ENCODE assay signal across 1 cellular context in the genomic region with DNA sequence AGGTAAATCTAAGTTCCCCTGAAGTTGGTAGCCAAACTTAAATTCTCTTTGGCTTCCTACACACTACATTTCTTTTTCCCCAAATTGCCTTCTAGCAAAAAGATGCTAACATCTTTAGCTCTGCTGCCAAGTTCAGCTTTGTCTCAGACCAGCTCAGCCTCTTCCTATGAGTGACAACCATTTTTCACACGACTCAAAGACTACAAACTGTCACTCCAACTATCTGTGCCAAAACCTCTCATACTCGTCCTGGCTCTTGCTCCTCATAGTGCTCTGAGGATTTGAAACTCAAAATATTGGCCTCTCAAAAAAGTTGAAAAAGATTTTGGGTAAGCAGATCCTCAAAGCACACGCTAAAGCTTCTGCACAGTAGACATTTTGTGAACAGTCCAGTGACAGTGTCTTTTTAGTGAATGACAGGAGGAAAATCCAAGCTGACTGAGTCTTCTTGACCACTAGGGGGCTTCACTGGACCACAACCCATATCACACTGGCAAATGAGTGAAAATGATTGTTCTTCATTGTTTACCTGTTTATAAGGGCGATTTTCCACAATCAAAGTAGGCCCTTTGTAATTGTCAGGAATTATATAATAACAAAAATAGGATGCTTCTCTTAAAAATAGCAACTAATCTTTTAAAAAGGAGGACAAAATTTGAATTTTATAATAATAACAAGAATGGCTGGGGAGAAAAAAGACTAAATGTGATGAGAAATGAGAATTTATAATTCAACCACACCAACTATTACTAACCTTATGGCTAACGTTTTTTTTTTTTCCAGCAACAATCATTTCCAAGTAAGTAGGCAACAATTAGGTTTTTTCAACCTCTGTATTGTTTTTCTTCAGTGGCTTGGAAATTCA.
TF ChIP-seq lines count a peak whose summit lies in the region.

No MANE protein-coding gene starts in this region.

TF ChIP-seq in HepG2, 621 proteins besides CTCF, POLR2A, EP300 and RAD21 (continued from another document and continues in another):
- TF ChIP-seq, protein P1, sequence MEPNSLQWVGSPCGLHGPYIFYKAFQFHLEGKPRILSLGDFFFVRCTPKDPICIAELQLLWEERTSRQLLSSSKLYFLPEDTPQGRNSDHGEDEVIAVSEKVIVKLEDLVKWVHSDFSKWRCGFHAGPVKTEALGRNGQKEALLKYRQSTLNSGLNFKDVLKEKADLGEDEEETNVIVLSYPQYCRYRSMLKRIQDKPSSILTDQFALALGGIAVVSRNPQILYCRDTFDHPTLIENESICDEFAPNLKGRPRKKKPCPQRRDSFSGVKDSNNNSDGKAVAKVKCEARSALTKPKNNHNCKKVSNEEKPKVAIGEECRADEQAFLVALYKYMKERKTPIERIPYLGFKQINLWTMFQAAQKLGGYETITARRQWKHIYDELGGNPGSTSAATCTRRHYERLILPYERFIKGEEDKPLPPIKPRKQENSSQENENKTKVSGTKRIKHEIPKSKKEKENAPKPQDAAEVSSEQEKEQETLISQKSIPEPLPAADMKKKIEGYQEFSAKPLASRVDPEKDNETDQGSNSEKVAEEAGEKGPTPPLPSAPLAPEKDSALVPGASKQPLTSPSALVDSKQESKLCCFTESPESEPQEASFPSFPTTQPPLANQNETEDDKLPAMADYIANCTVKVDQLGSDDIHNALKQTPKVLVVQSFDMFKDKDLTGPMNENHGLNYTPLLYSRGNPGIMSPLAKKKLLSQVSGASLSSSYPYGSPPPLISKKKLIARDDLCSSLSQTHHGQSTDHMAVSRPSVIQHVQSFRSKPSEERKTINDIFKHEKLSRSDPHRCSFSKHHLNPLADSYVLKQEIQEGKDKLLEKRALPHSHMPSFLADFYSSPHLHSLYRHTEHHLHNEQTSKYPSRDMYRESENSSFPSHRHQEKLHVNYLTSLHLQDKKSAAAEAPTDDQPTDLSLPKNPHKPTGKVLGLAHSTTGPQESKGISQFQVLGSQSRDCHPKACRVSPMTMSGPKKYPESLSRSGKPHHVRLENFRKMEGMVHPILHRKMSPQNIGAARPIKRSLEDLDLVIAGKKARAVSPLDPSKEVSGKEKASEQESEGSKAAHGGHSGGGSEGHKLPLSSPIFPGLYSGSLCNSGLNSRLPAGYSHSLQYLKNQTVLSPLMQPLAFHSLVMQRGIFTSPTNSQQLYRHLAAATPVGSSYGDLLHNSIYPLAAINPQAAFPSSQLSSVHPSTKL (CRISPR knock-in tag; IDR thresholded peaks at IDR 0.05) = peak; percentile 25; the same call in 1 of the 2 replicates
- no peak for TF ChIP-seq NONO (IDR thresholded peaks at IDR 0.05)
- no peak for TF ChIP-seq NONO (CRISPR knock-in tag; conservative IDR thresholded peaks at IDR 0.05)
- TF ChIP-seq SYNCRIP (IDR thresholded peaks at IDR 0.05; ENCODE audit: insufficient read depth, low read depth, low read length) = no peak
- TF ChIP-seq MIER2 (CRISPR knock-in tag; IDR thresholded peaks at IDR 0.05) = no peak
- TF ChIP-seq, protein P2, sequence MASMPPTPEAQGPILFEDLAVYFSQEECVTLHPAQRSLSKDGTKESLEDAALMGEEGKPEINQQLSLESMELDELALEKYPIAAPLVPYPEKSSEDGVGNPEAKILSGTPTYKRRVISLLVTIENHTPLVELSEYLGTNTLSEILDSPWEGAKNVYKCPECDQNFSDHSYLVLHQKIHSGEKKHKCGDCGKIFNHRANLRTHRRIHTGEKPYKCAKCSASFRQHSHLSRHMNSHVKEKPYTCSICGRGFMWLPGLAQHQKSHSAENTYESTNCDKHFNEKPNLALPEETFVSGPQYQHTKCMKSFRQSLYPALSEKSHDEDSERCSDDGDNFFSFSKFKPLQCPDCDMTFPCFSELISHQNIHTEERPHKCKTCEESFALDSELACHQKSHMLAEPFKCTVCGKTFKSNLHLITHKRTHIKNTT (CRISPR knock-in tag; IDR thresholded peaks at IDR 0.05) = no peak
- TF ChIP-seq, protein P3, sequence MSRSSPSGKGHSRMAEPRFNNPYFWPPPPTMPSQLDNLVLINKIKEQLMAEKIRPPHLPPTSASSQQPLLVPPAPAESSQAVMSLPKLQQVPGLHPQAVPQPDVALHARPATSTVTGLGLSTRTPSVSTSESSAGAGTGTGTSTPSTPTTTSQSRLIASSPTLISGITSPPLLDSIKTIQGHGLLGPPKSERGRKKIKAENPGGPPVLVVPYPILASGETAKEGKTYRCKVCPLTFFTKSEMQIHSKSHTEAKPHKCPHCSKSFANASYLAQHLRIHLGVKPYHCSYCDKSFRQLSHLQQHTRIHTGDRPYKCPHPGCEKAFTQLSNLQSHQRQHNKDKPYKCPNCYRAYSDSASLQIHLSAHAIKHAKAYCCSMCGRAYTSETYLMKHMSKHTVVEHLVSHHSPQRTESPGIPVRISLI (CRISPR knock-in tag; IDR thresholded peaks at IDR 0.05; ENCODE audit: borderline replicate concordance) = no peak
- TF ChIP-seq KAT8 (CRISPR knock-in tag; IDR thresholded peaks at IDR 0.05) = no peak
- no peak for TF ChIP-seq ZNF562 (CRISPR knock-in tag; IDR thresholded peaks at IDR 0.05; ENCODE audit: borderline replicate concordance)
- no peak for TF ChIP-seq ZNF446 (CRISPR knock-in tag; IDR thresholded peaks at IDR 0.05)
- TF ChIP-seq HDAC1 (CRISPR knock-in tag; IDR thresholded peaks at IDR 0.05) = 0 out of 2 replicates have a peak, but pooled peaks have one; percentile 11
- no peak for TF ChIP-seq THYN1 (CRISPR knock-in tag; IDR thresholded peaks at IDR 0.05; ENCODE audit: borderline replicate concordance, low read depth)
- TF ChIP-seq ZNF724P (CRISPR knock-in tag; IDR thresholded peaks at IDR 0.05; ENCODE audit: borderline replicate concordance) = 0 out of 2 replicates have a peak, but pooled peaks have one; percentile 39
- no peak for TF ChIP-seq ZNF788 (CRISPR knock-in tag; IDR thresholded peaks at IDR 0.05; ENCODE audit: borderline replicate concordance)
- TF ChIP-seq, protein P4, sequence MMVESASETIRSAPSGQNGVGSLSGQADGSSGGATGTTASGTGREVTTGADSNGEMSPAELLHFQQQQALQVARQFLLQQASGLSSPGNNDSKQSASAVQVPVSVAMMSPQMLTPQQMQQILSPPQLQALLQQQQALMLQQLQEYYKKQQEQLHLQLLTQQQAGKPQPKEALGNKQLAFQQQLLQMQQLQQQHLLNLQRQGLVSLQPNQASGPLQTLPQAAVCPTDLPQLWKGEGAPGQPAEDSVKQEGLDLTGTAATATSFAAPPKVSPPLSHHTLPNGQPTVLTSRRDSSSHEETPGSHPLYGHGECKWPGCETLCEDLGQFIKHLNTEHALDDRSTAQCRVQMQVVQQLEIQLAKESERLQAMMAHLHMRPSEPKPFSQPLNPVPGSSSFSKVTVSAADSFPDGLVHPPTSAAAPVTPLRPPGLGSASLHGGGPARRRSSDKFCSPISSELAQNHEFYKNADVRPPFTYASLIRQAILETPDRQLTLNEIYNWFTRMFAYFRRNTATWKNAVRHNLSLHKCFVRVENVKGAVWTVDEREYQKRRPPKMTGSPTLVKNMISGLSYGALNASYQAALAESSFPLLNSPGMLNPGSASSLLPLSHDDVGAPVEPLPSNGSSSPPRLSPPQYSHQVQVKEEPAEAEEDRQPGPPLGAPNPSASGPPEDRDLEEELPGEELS (CRISPR knock-in tag; IDR thresholded peaks at IDR 0.05) = no peak
- no peak for TF ChIP-seq NR2F1 (CRISPR knock-in tag; IDR thresholded peaks at IDR 0.05)
- no peak for TF ChIP-seq NFYB (CRISPR knock-in tag; IDR thresholded peaks at IDR 0.05)
- no peak for TF ChIP-seq NFKBIZ (CRISPR knock-in tag; IDR thresholded peaks at IDR 0.05)
- TF ChIP-seq IRF2 (CRISPR knock-in tag; IDR thresholded peaks at IDR 0.05) = 0 out of 2 replicates have a peak, but pooled peaks have one; percentile 20
- TF ChIP-seq ZNF382 (CRISPR knock-in tag; IDR thresholded peaks at IDR 0.05; ENCODE audit: borderline replicate concordance) = no peak
- no peak for TF ChIP-seq ZNF234 (CRISPR knock-in tag; conservative IDR thresholded peaks at IDR 0.05)
- TF ChIP-seq CAMTA2 (CRISPR knock-in tag; IDR thresholded peaks at IDR 0.05; ENCODE audit: borderline replicate concordance) = no peak
- peak; percentile 24; the same call in 1 of the 2 replicates for TF ChIP-seq MAFF (IDR thresholded peaks at IDR 0.05; ENCODE audit: low read depth, low read length)
- no peak for TF ChIP-seq MTA3 (CRISPR knock-in tag; IDR thresholded peaks at IDR 0.05)
- TF ChIP-seq ZKSCAN8 (CRISPR knock-in tag; IDR thresholded peaks at IDR 0.05; ENCODE audit: borderline replicate concordance) = no peak
- TF ChIP-seq RORA (CRISPR knock-in tag; IDR thresholded peaks at IDR 0.05) = no peak
- no peak for TF ChIP-seq ZNF773 (CRISPR knock-in tag; IDR thresholded peaks at IDR 0.05; ENCODE audit: borderline replicate concordance)
- no peak for TF ChIP-seq ZNF253 (CRISPR knock-in tag; IDR thresholded peaks at IDR 0.05; ENCODE audit: borderline replicate concordance)
- no peak for TF ChIP-seq FOXK2 (IDR thresholded peaks at IDR 0.05)
- TF ChIP-seq ZNF879 (CRISPR knock-in tag; IDR thresholded peaks at IDR 0.05) = no peak
- TF ChIP-seq, protein P5, sequence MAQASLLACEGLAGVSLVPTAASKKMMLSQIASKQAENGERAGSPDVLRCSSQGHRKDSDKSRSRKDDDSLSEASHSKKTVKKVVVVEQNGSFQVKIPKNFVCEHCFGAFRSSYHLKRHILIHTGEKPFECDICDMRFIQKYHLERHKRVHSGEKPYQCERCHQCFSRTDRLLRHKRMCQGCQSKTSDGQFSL (CRISPR knock-in tag; IDR thresholded peaks at IDR 0.05) = no peak
- TF ChIP-seq ARNT (IDR thresholded peaks at IDR 0.05) = no peak
- TF ChIP-seq ZNF260 (CRISPR knock-in tag; IDR thresholded peaks at IDR 0.05; ENCODE audit: borderline replicate concordance, low read depth) = no peak
- TF ChIP-seq ELF3 (CRISPR knock-in tag; IDR thresholded peaks at IDR 0.05) = peak; percentile 36; the same call in 1 of the 2 replicates
- TF ChIP-seq ZFP90 (CRISPR knock-in tag; IDR thresholded peaks at IDR 0.05; ENCODE audit: borderline replicate concordance) = no peak
- no peak for TF ChIP-seq ZNF432 (CRISPR knock-in tag; IDR thresholded peaks at IDR 0.05; ENCODE audit: borderline replicate concordance)
- TF ChIP-seq, protein P6, sequence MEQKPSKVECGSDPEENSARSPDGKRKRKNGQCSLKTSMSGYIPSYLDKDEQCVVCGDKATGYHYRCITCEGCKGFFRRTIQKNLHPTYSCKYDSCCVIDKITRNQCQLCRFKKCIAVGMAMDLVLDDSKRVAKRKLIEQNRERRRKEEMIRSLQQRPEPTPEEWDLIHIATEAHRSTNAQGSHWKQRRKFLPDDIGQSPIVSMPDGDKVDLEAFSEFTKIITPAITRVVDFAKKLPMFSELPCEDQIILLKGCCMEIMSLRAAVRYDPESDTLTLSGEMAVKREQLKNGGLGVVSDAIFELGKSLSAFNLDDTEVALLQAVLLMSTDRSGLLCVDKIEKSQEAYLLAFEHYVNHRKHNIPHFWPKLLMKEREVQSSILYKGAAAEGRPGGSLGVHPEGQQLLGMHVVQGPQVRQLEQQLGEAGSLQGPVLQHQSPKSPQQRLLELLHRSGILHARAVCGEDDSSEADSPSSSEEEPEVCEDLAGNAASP (CRISPR knock-in tag; IDR thresholded peaks at IDR 0.05; ENCODE audit: borderline replicate concordance) = no peak
- 0 out of 2 replicates have a peak, but pooled peaks have one; percentile 33 for TF ChIP-seq CHCHD3 (CRISPR knock-in tag; IDR thresholded peaks at IDR 0.05)
- TF ChIP-seq CBX2 (IDR thresholded peaks at IDR 0.05; ENCODE audit: low read depth, low read length) = no peak
- no peak for TF ChIP-seq CBX2 (CRISPR knock-in tag; IDR thresholded peaks at IDR 0.05; ENCODE audit: low read depth)
- no peak for TF ChIP-seq MYC (CRISPR knock-in tag; IDR thresholded peaks at IDR 0.05; ENCODE audit: borderline replicate concordance)
- TF ChIP-seq XRCC5 (optimal IDR thresholded peaks at IDR 0.05; ENCODE audit: low read length) = peak; percentile 34
- TF ChIP-seq, protein P7, sequence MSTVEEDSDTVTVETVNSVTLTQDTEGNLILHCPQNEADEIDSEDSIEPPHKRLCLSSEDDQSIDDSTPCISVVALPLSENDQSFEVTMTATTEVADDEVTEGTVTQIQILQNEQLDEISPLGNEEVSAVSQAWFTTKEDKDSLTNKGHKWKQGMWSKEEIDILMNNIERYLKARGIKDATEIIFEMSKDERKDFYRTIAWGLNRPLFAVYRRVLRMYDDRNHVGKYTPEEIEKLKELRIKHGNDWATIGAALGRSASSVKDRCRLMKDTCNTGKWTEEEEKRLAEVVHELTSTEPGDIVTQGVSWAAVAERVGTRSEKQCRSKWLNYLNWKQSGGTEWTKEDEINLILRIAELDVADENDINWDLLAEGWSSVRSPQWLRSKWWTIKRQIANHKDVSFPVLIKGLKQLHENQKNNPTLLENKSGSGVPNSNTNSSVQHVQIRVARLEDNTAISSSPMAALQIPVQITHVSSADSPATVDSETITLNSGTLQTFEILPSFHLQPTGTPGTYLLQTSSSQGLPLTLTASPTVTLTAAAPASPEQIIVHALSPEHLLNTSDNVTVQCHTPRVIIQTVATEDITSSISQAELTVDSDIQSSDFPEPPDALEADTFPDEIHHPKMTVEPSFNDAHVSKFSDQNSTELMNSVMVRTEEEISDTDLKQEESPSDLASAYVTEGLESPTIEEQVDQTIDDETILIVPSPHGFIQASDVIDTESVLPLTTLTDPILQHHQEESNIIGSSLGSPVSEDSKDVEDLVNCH (CRISPR knock-in tag; IDR thresholded peaks at IDR 0.05) = no peak
- TF ChIP-seq ZFP36 (IDR thresholded peaks at IDR 0.05; ENCODE audit: borderline replicate concordance, low read depth, low read length, partially characterized antibody) = no peak
- no peak for TF ChIP-seq XBP1 (CRISPR knock-in tag; IDR thresholded peaks at IDR 0.05)
- TF ChIP-seq TBL1XR1 (IDR thresholded peaks at IDR 0.05; ENCODE audit: borderline replicate concordance, low read length, partially characterized antibody) = no peak
- TF ChIP-seq ZNF883 (CRISPR knock-in tag; IDR thresholded peaks at IDR 0.05; ENCODE audit: not compliant biosample characterization) = no peak
- TF ChIP-seq, protein P8, sequence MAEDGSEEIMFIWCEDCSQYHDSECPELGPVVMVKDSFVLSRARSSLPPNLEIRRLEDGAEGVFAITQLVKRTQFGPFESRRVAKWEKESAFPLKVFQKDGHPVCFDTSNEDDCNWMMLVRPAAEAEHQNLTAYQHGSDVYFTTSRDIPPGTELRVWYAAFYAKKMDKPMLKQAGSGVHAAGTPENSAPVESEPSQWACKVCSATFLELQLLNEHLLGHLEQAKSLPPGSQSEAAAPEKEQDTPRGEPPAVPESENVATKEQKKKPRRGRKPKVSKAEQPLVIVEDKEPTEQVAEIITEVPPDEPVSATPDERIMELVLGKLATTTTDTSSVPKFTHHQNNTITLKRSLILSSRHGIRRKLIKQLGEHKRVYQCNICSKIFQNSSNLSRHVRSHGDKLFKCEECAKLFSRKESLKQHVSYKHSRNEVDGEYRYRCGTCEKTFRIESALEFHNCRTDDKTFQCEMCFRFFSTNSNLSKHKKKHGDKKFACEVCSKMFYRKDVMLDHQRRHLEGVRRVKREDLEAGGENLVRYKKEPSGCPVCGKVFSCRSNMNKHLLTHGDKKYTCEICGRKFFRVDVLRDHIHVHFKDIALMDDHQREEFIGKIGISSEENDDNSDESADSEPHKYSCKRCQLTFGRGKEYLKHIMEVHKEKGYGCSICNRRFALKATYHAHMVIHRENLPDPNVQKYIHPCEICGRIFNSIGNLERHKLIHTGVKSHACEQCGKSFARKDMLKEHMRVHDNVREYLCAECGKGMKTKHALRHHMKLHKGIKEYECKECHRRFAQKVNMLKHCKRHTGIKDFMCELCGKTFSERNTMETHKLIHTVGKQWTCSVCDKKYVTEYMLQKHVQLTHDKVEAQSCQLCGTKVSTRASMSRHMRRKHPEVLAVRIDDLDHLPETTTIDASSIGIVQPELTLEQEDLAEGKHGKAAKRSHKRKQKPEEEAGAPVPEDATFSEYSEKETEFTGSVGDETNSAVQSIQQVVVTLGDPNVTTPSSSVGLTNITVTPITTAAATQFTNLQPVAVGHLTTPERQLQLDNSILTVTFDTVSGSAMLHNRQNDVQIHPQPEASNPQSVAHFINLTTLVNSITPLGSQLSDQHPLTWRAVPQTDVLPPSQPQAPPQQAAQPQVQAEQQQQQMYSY (CRISPR knock-in tag; IDR thresholded peaks at IDR 0.05) = no peak
